In genomic region chr19:12440412-12440762, GRCh38 we compare ENCODE assay signal across 8 cellular contexts. TPM values are rescaled to one million over a fixed set of nuclear protein-coding genes. Genes with fewer than 3 reads are reported as not detected.
A peak's percentile ranks its signal among the peaks of the same experiment; 100 is the strongest.
DNase-seq lines count a peak whose midpoint lies in the region; ATAC-seq, FAIRE-seq and TF ChIP-seq lines count a peak whose summit lies in the region.
"Not testable (repeated sequence)": the region's sequence is repeated elsewhere in the genome, so short reads cannot be mapped to it uniquely, and the experiment has no call there.

No MANE protein-coding gene starts in this region.

- not testable (repeated sequence) for H3K27me3 ChIP-seq in MG63; bronchial epithelial cell (ENCODE audit: control insufficient read depth, insufficient read depth, low read length); parathyroid adenoma (ENCODE audit: control insufficient read depth, insufficient read depth, low read length); transverse colon

- not testable (repeated sequence) for H3K9ac ChIP-seq in parathyroid adenoma

- peak overlapping the region; percentile 51 for H2AFZ ChIP-seq in parathyroid adenoma

- peak; percentile 52 for DNase-seq in MG63
- DNase-seq in bronchial epithelial cell (ENCODE audit: low read depth); transverse colon: not testable (repeated sequence)

- H3K79me2 ChIP-seq in parathyroid adenoma: not testable (repeated sequence)

- peaks cover 20% of the 10 kb centered on the region for H3K9me3 ChIP-seq in MG63
- H3K9me3 ChIP-seq in parathyroid adenoma (ENCODE audit: control insufficient read depth, low read length); transverse colon: not testable (repeated sequence)

- H3K4me1 ChIP-seq in parathyroid adenoma, transverse colon: not testable (repeated sequence)

- not testable (repeated sequence) for H3K36me3 ChIP-seq in MG63; bronchial epithelial cell (ENCODE audit: control insufficient read depth, insufficient read depth, low read length); parathyroid adenoma (ENCODE audit: control insufficient read depth, insufficient read depth, low read length); transverse colon

- peak overlapping the region; percentile 90 for H3K4me2 ChIP-seq in parathyroid adenoma (ENCODE audit: low read length)

- in situ Hi-C loops in transverse colon (cut with MboI; ENCODE audit: low pct_ligation_motif_present in 1 of 4, low pct_unique_long_range_greater_than_20kb in 1 of 4, low sequenced_read_pairs in 3 of 4): not testable (repeated sequence)

- H3K4me3 ChIP-seq in GM12875 (ENCODE audit: low read depth, low read length): peak overlapping the region; percentile 86
- H3K4me3 ChIP-seq in MG63: peak overlapping the region; percentile 74
- peak overlapping the region; percentile 47 for H3K4me3 ChIP-seq in bronchial epithelial cell (ENCODE audit: low read depth, low read length)
- peak overlapping the region; percentile 63 for H3K4me3 ChIP-seq in iPS-11a (ENCODE audit: low read depth, low read length)
- H3K4me3 ChIP-seq in parathyroid adenoma (ENCODE audit: low read depth, low read length): peak overlapping the region; percentile 75
- H3K4me3 ChIP-seq in transverse colon: peak overlapping the region; percentile 51 to 95 (median 78)

- ATAC-seq in HG02678 (IDR thresholded peaks at IDR 0.05; ENCODE audit: unreplicated experiment): peak; percentile 22
- ATAC-seq in activated CD4-positive, CD25-positive, alpha-beta regulatory T cell treated with anti-CD3 and anti-CD28 coated beads, Interleukin-2, amount 50 U/mL, for 24 hours: peak; percentile 5 to 27

- H3K27ac ChIP-seq in parathyroid adenoma (peak overlapping the region; percentile 45), transverse colon (peak overlapping the region; percentile 92 to 96 (median 94))

- FAIRE-seq in bronchial epithelial cell (lab: Jason Lieb, UNC): not testable (repeated sequence)

- 0% methylated on average over 20 of the region's 26 CpGs; no CpG with 5 or more reads in 1 of the 2 donors for WGBS in transverse colon (ENCODE audit: low coverage in 1 of 2), 2 donors

- TF ChIP-seq EP300 in transverse colon (IDR thresholded peaks at IDR 0.05; ENCODE audit: low read depth): not testable (repeated sequence)

- not testable (repeated sequence) for TF ChIP-seq POLR2A in transverse colon (IDR thresholded peaks at IDR 0.05)

- intact Hi-C loops in transverse colon (cut with DNase I; ENCODE audit: low total_unique reads): not testable (repeated sequence)

- TF ChIP-seq CTCF in GM12875 (IDR thresholded peaks at IDR 0.05; ENCODE audit: borderline replicate concordance, insufficient read depth, low read depth, low read length); bronchial epithelial cell (IDR thresholded peaks at IDR 0.05; ENCODE audit: insufficient read depth, low read length, severe bottlenecking); parathyroid adenoma (IDR thresholded peaks at IDR 0.05); transverse colon (IDR thresholded peaks at IDR 0.05): not testable (repeated sequence)

RNA-seq across cellular contexts. Expression of gene ZNF443, which starts 0.4 kb away (rescaled TPM):
- 3.2 and 5.5 TPM in 2 replicates for total RNA-seq in MG63 (2014; rRNA removed; shearing (Covaris generic); ENCODE audit: low replicate concordance)
- total RNA-seq in bronchial epithelial cell (2.4 and 3.4 TPM in 2 replicates), transverse colon (1 to 10 TPM; 1.8 to 8.1 (median 7.0) TPM)

RNA-seq across cellular contexts. Expression of gene ZNF799, which starts 39.3 kb away (rescaled TPM):
- total RNA-seq in MG63 (2014; rRNA removed; shearing (Covaris generic); ENCODE audit: low replicate concordance): 5.2 and 22.6 TPM in 2 replicates
- total RNA-seq in bronchial epithelial cell (2.6 and 2.7 TPM in 2 replicates), transverse colon (1 to 10 TPM; 5.4 to 9.4 (median 7.9) TPM)

RNA-seq across cellular contexts. Expression of gene ZNF709, which starts 44.2 kb away (rescaled TPM):
- 1.9 and 3.6 TPM in 2 replicates for total RNA-seq in MG63 (2014; rRNA removed; shearing (Covaris generic); ENCODE audit: low replicate concordance)
- total RNA-seq in bronchial epithelial cell: 0.26 and 0.64 TPM in 2 replicates
- 1 to 10 TPM; 1.1 to 4.1 (median 2.2) TPM for total RNA-seq in transverse colon
